Comparison of ENCODE assay signal across 18 cellular contexts in genomic region chr6:132974122-132974521, GRCh38.
DNase-seq lines count a peak whose midpoint lies in the region; FAIRE-seq and TF ChIP-seq lines count a peak whose summit lies in the region.
"Had no signal": no experiment of that assay in that cellular context is flagged by ENCODE, and none has a peak within 500 bp of the region (broad histone marks: within the 10 kb centered on the region; RNA-seq: fewer than 3 reads in every experiment).

No MANE protein-coding gene starts in this region.

- H3K9me3 Mint-ChIP-seq in nephron: no peaks in the 10 kb centered on the region
- H3K9me3 Mint-ChIP-seq in CD14-positive monocyte: no peaks in the 10 kb centered on the region
- H3K9me3 Mint-ChIP-seq in nephron progenitor cell: no peaks in the 10 kb centered on the region
- H3K9me3 Mint-ChIP-seq: CD4-positive, CD25-positive, alpha-beta regulatory T cell; CD8-positive, alpha-beta T cell; GM23338; H9 had no signal

- no peak for DNase-seq in HEK293T (ENCODE audit: extremely low spot score)
- DNase-seq in SK-N-MC (ENCODE audit: low read depth, low spot score): no peak
- no peak for DNase-seq in GM13976 (ENCODE audit: low spot score)
- no peak for DNase-seq in CD14-positive monocyte (ENCODE audit: low spot score)
- no peak for DNase-seq in nephron progenitor cell
- DNase-seq: 8988T; C1 segment of cervical spinal cord; Caco-2; CD4-positive, CD25-positive, alpha-beta regulatory T cell; CD8-positive, alpha-beta T cell; DND-41; GDM1; H9 had no signal

- H3K27ac Mint-ChIP-seq in nephron (peak overlapping the region in 2 of 3 experiments; percentile 26 to 76), CD14-positive monocyte (no peak overlapping the region), nephron progenitor cell (no peak overlapping the region)
- H3K27ac Mint-ChIP-seq: CD4-positive, CD25-positive, alpha-beta regulatory T cell; CD8-positive, alpha-beta T cell; GM23338 had no signal

- H3K4me1 Mint-ChIP-seq in nephron (peaks cover 18% of the 10 kb centered on the region), CD14-positive monocyte (no peaks in the 10 kb centered on the region), nephron progenitor cell (peaks cover 33% of the 10 kb centered on the region)
- H3K4me1 Mint-ChIP-seq: CD4-positive, CD25-positive, alpha-beta regulatory T cell had no signal

- FAIRE-seq in A204.1 (lab: Jason Lieb, UNC): peak; percentile 51
- FAIRE-seq: GM12878, GM18507 had no signal

- H3K9me3 ChIP-seq in SK-N-MC (ENCODE audit: low read depth, low read length): no peaks in the 10 kb centered on the region
- H3K9me3 ChIP-seq: Caco-2 had no signal

- H3K36me3 ChIP-seq in SK-N-MC (ENCODE audit: insufficient read depth, low read length): no peaks in the 10 kb centered on the region

- TF ChIP-seq CTCF in nephron (IDR thresholded peaks at IDR 0.05; ENCODE audit: unreplicated experiment in 3 of 3) (no peak), GM13976 (IDR thresholded peaks at IDR 0.05; ENCODE audit: borderline replicate concordance, control extremely low read depth, extremely low read depth, insufficient read depth, missing control alignments) (no peak), CD14-positive monocyte (IDR thresholded peaks at IDR 0.05) (no peak), nephron progenitor cell (IDR thresholded peaks at IDR 0.05) (no peak)

- in situ Hi-C loops in GM13976 (cut with MboI; ENCODE audit: low sequenced_read_pairs, unreplicated experiment): no loop called here

- no peak overlapping the region for H3K9ac ChIP-seq in SK-N-MC (ENCODE audit: insufficient read length)

- peak overlapping the region; percentile 96; the same call in 1 of the 2 replicates for H3K27ac ChIP-seq in SK-N-MC

- no peak overlapping the region for H3K4me3 Mint-ChIP-seq in nephron
- H3K4me3 Mint-ChIP-seq in CD14-positive monocyte: no peak overlapping the region
- no peak overlapping the region for H3K4me3 Mint-ChIP-seq in nephron progenitor cell
- H3K4me3 Mint-ChIP-seq: CD4-positive, CD25-positive, alpha-beta regulatory T cell; CD8-positive, alpha-beta T cell; GM23338; H9 had no signal

- intact Hi-C loops in CD14-positive monocyte (cut with micrococcal nuclease): no loop called here

- POLR2A ChIA-PET in HEK293T (lab: Yijun Ruan, JAX): no interaction called here

- H3K4me3 ChIP-seq in SK-N-MC: no peak overlapping the region
- H3K4me3 ChIP-seq: GM12878, GM23338 had no signal

- no peaks in the 10 kb centered on the region for H3K27me3 Mint-ChIP-seq in nephron (ENCODE audit: low read depth)
- H3K27me3 Mint-ChIP-seq in CD14-positive monocyte (ENCODE audit: low read depth in 3 of 3): peaks cover 0 to 2% (median 0%) of the 10 kb centered on the region in 3 donors
- peaks cover 4% of the 10 kb centered on the region for H3K27me3 Mint-ChIP-seq in nephron progenitor cell (ENCODE audit: low read depth, poor library complexity)
- H3K27me3 Mint-ChIP-seq: CD4-positive, CD25-positive, alpha-beta regulatory T cell had no signal

- CTCF ChIA-PET in HEK293T (lab: Yijun Ruan, JAX): interaction anchor here (1.0 to 2.8 kb wide), 2 partner anchors 12 to 24 kb away, joined by 3 to 10 read pairs; no protein-coding TSS in a partner anchor

- H3K36me3 Mint-ChIP-seq in nephron (ENCODE audit: low read depth): no peaks in the 10 kb centered on the region
- no peaks in the 10 kb centered on the region for H3K36me3 Mint-ChIP-seq in CD14-positive monocyte
- H3K36me3 Mint-ChIP-seq in nephron progenitor cell (ENCODE audit: low read depth): no peaks in the 10 kb centered on the region
- H3K36me3 Mint-ChIP-seq: CD4-positive, CD25-positive, alpha-beta regulatory T cell; CD8-positive, alpha-beta T cell had no signal

TF ChIP-seq in HEK293T, 16 proteins besides CTCF, POLR2A, EP300 and RAD21:
- TF ChIP-seq, protein P1, sequence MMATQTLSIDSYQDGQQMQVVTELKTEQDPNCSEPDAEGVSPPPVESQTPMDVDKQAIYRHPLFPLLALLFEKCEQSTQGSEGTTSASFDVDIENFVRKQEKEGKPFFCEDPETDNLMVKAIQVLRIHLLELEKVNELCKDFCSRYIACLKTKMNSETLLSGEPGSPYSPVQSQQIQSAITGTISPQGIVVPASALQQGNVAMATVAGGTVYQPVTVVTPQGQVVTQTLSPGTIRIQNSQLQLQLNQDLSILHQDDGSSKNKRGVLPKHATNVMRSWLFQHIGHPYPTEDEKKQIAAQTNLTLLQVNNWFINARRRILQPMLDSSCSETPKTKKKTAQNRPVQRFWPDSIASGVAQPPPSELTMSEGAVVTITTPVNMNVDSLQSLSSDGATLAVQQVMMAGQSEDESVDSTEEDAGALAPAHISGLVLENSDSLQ (IDR thresholded peaks at IDR 0.05): peak; percentile 78
- no peak for TF ChIP-seq SUZ12 (IDR thresholded peaks at IDR 0.05)

Comparison
In these comparisons a context has a peak if more than half of its experiments do, and no peak if none do; other contexts are left out.
1. H3K27ac Mint-ChIP-seq: peak in nephron (2 of 3); none in CD14-positive monocyte (0 of 7) and nephron progenitor cell (single experiment).